In the genomic region with DNA sequence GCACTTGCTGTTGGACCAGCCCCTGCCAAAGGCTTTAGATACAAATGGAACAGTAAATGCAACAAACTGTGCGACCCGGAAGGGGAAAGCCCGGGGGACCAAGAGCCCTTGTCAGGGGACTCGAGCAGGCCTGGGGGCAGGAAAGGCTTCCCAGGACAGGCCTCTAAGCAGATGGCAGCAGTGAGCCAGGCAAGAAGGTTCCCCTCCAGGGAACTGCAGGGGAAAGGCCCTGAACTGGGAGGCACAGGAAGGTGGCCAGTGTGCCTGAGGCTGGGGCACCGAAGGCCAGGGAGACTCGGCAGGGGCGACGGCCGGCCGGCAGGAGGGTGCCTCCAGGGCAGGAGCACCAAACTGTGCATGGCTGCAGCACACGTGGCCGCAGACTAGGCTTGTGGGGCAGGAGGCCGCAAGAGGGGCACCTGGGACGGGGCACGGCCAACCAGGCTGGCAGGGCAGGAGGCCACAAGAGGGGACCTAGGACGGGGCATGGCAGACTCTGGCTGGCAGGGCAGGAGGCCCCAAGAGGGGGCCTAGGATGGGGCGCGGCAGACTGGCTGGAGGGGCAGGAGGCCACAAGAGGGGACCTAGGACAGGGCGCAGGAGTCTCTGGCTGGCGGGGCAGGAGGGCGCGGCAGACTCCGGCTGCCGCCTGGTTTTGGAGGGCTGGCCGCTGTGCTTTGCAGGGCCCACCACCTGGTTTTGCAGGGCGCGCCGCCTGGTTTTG, we compare ENCODE assay signal across 2 cellular contexts.
A peak's percentile ranks its signal among the peaks of the same experiment; 100 is the strongest.
TF ChIP-seq lines count a peak whose summit lies in the region.

No MANE protein-coding gene starts in this region.

TF ChIP-seq in HepG2, 621 proteins besides CTCF, POLR2A, EP300 and RAD21 (continued from another document):
- TF ChIP-seq, protein P1, sequence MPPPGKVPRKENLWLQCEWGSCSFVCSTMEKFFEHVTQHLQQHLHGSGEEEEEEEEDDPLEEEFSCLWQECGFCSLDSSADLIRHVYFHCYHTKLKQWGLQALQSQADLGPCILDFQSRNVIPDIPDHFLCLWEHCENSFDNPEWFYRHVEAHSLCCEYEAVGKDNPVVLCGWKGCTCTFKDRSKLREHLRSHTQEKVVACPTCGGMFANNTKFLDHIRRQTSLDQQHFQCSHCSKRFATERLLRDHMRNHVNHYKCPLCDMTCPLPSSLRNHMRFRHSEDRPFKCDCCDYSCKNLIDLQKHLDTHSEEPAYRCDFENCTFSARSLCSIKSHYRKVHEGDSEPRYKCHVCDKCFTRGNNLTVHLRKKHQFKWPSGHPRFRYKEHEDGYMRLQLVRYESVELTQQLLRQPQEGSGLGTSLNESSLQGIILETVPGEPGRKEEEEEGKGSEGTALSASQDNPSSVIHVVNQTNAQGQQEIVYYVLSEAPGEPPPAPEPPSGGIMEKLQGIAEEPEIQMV (CRISPR knock-in tag; IDR thresholded peaks at IDR 0.05; ENCODE audit: low read depth) = no peak
- TF ChIP-seq MAFF (IDR thresholded peaks at IDR 0.05; ENCODE audit: low read depth, low read length) = no peak
- TF ChIP-seq RBFOX2 (IDR thresholded peaks at IDR 0.05; ENCODE audit: low read depth, low read length) = 0 out of 2 replicates have a peak, but pooled peaks have one; percentile 32
- TF ChIP-seq SRY (CRISPR knock-in tag; IDR thresholded peaks at IDR 0.05) = no peak
- no peak for TF ChIP-seq ZNF282 (IDR thresholded peaks at IDR 0.05; ENCODE audit: partially characterized antibody)
- TF ChIP-seq HNRNPL (IDR thresholded peaks at IDR 0.05; ENCODE audit: low read depth, low read length) = 0 out of 2 replicates have a peak, but pooled peaks have one; percentile 53
- TF ChIP-seq AGO2 (optimal IDR thresholded peaks at IDR 0.05; ENCODE audit: low read depth, low read length) = peak; percentile 15

TF ChIP-seq in HEK293T, 16 proteins besides CTCF, POLR2A, EP300 and RAD21 (continued from another document):
- TF ChIP-seq FOXM1 (IDR thresholded peaks at IDR 0.05; ENCODE audit: borderline replicate concordance) = no peak
- TF ChIP-seq L3MBTL2 (conservative IDR thresholded peaks at IDR 0.05) = no peak
- no peak for TF ChIP-seq ZNF384 (IDR thresholded peaks at IDR 0.05)
- TF ChIP-seq CTBP1 (IDR thresholded peaks at IDR 0.05; ENCODE audit: borderline replicate concordance) = no peak
- TF ChIP-seq FOXK2 (IDR thresholded peaks at IDR 0.05) = no peak
- no peak for TF ChIP-seq NFRKB (IDR thresholded peaks at IDR 0.05)
- TF ChIP-seq FOXA1 (IDR thresholded peaks at IDR 0.05) = no peak
- TF ChIP-seq SUZ12 (IDR thresholded peaks at IDR 0.05) = no peak
- no peak for TF ChIP-seq HDGF (IDR thresholded peaks at IDR 0.05; ENCODE audit: borderline replicate concordance)
